ENCODE assay signal across 30 cellular contexts in genomic region chr5:173507171-173507570, GRCh38.
"Had no signal": no experiment of that assay in that cellular context is flagged by ENCODE, and none has a peak within 500 bp of the region (broad histone marks: within the 10 kb centered on the region; RNA-seq: fewer than 3 reads in every experiment).

No MANE protein-coding gene starts in this region.

- H3K4me1 ChIP-seq: SJSA1 had no signal

- H3K9me3 ChIP-seq: SK-N-SH had no signal

- H2AFZ ChIP-seq: PC-9 had no signal

- H3K4me2 ChIP-seq: KMS-11, PC-9, SK-N-SH had no signal

- H3K36me3 ChIP-seq: SJSA1 had no signal

- ATAC-seq: Panc1, Right ventricle myocardium inferior had no signal

- H3K27ac ChIP-seq: KMS-11, PC-9, RWPE1, SJSA1 had no signal

- H3K27me3 ChIP-seq: SJSA1 had no signal

- DNase-seq: Karpas-422, KBM-7, MM.1S, MV-4-11, NCI-H1092, NCI-H1105, NCI-H1417 treated with DMSO at 0.1 percent for 48 hours, NCI-H1436 treated with DMSO at 0.1 percent for 48 hours, NCI-H1694 treated with DMSO at 0.1 percent for 48 hours, NCI-H187 treated with DMSO at 0.1 percent for 48 hours, NCI-H2029, NCI-H2081, NCI-H2171 treated with DMSO at 0.1 percent for 48 hours, NCI-H2227 treated with DMSO at 0.1 percent for 48 hours, NCI-H345, NCI-H446, NCI-H510A treated with DMSO at 0.1 percent for 48 hours, NCI-H524 treated with DMSO at 0.1 percent for 48 hours, NCI-H526 treated with DMSO at 0.1 percent for 48 hours, NCI-H774, PC-9, SHP77, SIG-M5, SK-N-SH, SW 1271 had no signal

- H3K4me3 ChIP-seq: PC-9, SJSA1 had no signal

- H3K9me2 ChIP-seq: SK-N-SH had no signal
